Comparison of ENCODE assay signal across 1 cellular context in genomic region chr19:3547301-3547731, GRCh38.
TF ChIP-seq lines count a peak whose summit lies in the region.

No MANE protein-coding gene starts in this region.

TF ChIP-seq in K562, 482 proteins besides CTCF, POLR2A, EP300 and RAD21:
- TF ChIP-seq SMARCA5 (IDR thresholded peaks at IDR 0.05) (peak; percentile 62), FOXK1 (CRISPR knock-in tag; IDR thresholded peaks at IDR 0.05; ENCODE audit: borderline replicate concordance) (no peak), BCOR (IDR thresholded peaks at IDR 0.05) (peak; percentile 82), ATF2 (CRISPR knock-in tag; IDR thresholded peaks at IDR 0.05) (no peak), RBFOX2 (IDR thresholded peaks at IDR 0.05; ENCODE audit: low read depth, low read length) (peak; percentile 45; the same call in 1 of the 2 replicates), HNRNPL (IDR thresholded peaks at IDR 0.05; ENCODE audit: low read depth, low read length) (0 out of 2 replicates have a peak, but pooled peaks have one; percentile 71), TCF7L2 (IDR thresholded peaks at IDR 0.05; ENCODE audit: low read depth, low read length) (no peak), CBX1 (IDR thresholded peaks at IDR 0.05; ENCODE audit: low read depth) (0 out of 2 replicates have a peak, but pooled peaks have one; percentile 58), KDM1A (IDR thresholded peaks at IDR 0.05) (peak in 1 of 2 experiments; percentile 51; a peak in 1 of 4 replicates)
